ENCODE assay signal across 8 cellular contexts in the genomic region with DNA sequence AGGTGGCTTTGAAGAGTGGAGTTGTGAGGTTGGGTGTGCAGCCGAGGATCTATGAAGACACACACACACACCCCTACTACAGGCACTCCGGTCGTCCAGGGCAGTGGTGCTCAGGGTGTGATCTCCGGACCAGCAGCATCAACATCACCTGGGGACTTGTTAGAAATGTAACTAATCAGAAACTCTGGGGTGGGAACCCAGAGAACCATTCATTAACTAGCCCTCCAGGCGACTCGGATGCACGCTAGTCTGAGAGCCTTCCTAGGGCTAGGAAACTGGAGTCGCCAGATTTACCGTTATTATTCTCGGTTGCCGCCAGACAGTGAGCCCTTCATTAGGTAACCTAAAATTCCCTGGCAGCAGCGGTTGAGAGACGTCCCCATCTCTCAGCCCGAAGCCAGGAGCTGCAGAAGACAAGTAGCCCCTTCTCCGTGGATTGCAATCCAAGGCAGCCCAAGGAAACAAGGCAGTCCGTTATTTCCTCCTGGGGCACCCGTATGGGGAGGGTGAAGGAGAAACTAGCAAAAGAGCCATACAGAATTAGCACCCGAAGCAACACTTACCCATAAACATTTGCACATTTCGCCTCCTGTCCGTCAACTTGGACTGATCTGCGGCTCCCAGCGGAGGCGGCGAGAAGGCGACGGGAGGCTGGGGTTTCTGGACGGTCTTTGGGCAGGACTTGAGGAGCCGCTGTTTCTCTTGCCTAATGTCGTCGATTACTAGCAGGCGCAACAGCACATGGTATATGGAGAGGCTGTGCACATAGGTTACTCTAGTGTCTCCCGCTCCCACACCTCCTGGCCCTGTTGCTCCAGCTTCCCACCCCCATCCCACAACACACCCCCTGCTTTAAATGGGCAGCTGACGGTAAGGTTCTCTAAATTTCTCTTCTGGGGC. TPM values are rescaled to one million over a fixed set of nuclear protein-coding genes. Genes with fewer than 3 reads are reported as not detected.
DNase-seq lines count a peak whose midpoint lies in the region; ATAC-seq and TF ChIP-seq lines count a peak whose summit lies in the region.

No MANE protein-coding gene starts in this region.

- no peaks in the 10 kb centered on the region for H3K36me3 ChIP-seq in hepatocyte (replicated peaks; ENCODE audit: insufficient read depth, low read depth)
- peaks cover 0 to 6% (median under 1%) of the 10 kb centered on the region in 4 donors for H3K36me3 ChIP-seq in sigmoid colon

- peak overlapping the region; percentile 29 for H2AFZ ChIP-seq in hepatocyte

- peaks cover 31% of the 10 kb centered on the region for H3K4me1 Mint-ChIP-seq in CD14-positive monocyte
- peaks cover 22% of the 10 kb centered on the region for H3K4me1 Mint-ChIP-seq in activated naive CD8-positive, alpha-beta T cell treated with anti-CD3 and anti-CD28 coated beads, Interleukin-2, amount 10 ng/mL, durations not matched to agents 7 days and 5 days

- POLR2A ChIA-PET in activated naive CD8-positive, alpha-beta T cell treated with anti-CD3 and anti-CD28 coated beads, Interleukin-2, amount 10 ng/mL, durations not matched to agents 7 days and 5 days (lab: Charles Lee): no interaction called here

- H3K4me2 ChIP-seq in hepatocyte: peak overlapping the region; percentile 95

- WGBS in hepatocyte (ENCODE audit: low lambda C conversion rate, missing lambda C conversion rate): 3% methylated on average over 33 of the region's 33 CpGs
- WGBS in sigmoid colon, 2 donors: 4 to 6% methylated on average over 33 of the region's 33 CpGs

- intact Hi-C loops in CD14-positive monocyte (cut with micrococcal nuclease) (no loop called here), sigmoid colon (cut with DNase I) (loop anchor here (10.0 kb wide), 1 partner anchor 633 kb away; no protein-coding TSS in a partner anchor)

- no peaks in the 10 kb centered on the region for H4K20me1 ChIP-seq in hepatocyte (ENCODE audit: insufficient read depth, poor library complexity, severe bottlenecking)

- H3K27ac ChIP-seq in hepatocyte: peak overlapping the region; percentile 90
- H3K27ac ChIP-seq in sigmoid colon: peak overlapping the region; percentile 96 to 99 (median 98)

- peaks cover 65 to 82% (median 67%) of the 10 kb centered on the region in 3 donors for H3K27me3 Mint-ChIP-seq in CD14-positive monocyte (ENCODE audit: low read depth in 3 of 3)
- peaks cover 76% of the 10 kb centered on the region for H3K27me3 Mint-ChIP-seq in activated naive CD8-positive, alpha-beta T cell treated with anti-CD3 and anti-CD28 coated beads, Interleukin-2, amount 10 ng/mL, durations not matched to agents 7 days and 5 days

- no peaks in the 10 kb centered on the region for H3K9me2 ChIP-seq in hepatocyte (replicated peaks; ENCODE audit: insufficient read depth)

- H3K79me2 ChIP-seq in hepatocyte: peaks cover 7% of the 10 kb centered on the region

- TF ChIP-seq POLR2A in sigmoid colon (IDR thresholded peaks at IDR 0.05): no peak

- TF ChIP-seq EP300 in sigmoid colon (IDR thresholded peaks at IDR 0.05): no peak

- peak overlapping the region; percentile 61 to 90 for H3K4me3 Mint-ChIP-seq in CD14-positive monocyte
- H3K4me3 Mint-ChIP-seq in activated naive CD8-positive, alpha-beta T cell treated with anti-CD3 and anti-CD28 coated beads, Interleukin-2, amount 10 ng/mL, durations not matched to agents 7 days and 5 days: peak overlapping the region; percentile 60

- peaks cover 0 to 17% (median 4%) of the 10 kb centered on the region in 7 donors for H3K9me3 Mint-ChIP-seq in CD14-positive monocyte
- no peaks in the 10 kb centered on the region for H3K9me3 Mint-ChIP-seq in activated naive CD8-positive, alpha-beta T cell treated with anti-CD3 and anti-CD28 coated beads, Interleukin-2, amount 10 ng/mL, durations not matched to agents 7 days and 5 days

- no peak overlapping the region for H3K27ac Mint-ChIP-seq in CD14-positive monocyte
- H3K27ac Mint-ChIP-seq in activated naive CD8-positive, alpha-beta T cell treated with anti-CD3 and anti-CD28 coated beads, Interleukin-2, amount 10 ng/mL, durations not matched to agents 7 days and 5 days: no peak overlapping the region

- TF ChIP-seq CTCF in CD14-positive monocyte (IDR thresholded peaks at IDR 0.05) (no peak), hepatocyte (IDR thresholded peaks at IDR 0.05; ENCODE audit: poor library complexity) (no peak), sigmoid colon (IDR thresholded peaks at IDR 0.05) (no peak)

- ATAC-seq in GM19395 (IDR thresholded peaks at IDR 0.05; ENCODE audit: unreplicated experiment) (peak; percentile 34), HG03460 (IDR thresholded peaks at IDR 0.05; ENCODE audit: unreplicated experiment) (peak; percentile 17)
- no peak for ATAC-seq in activated naive CD8-positive, alpha-beta T cell treated with anti-CD3 and anti-CD28 coated beads, Interleukin-2, amount 10 ng/mL, durations not matched to agents 7 days and 5 days (ENCODE audit: low read depth)

- H3K36me3 Mint-ChIP-seq in CD14-positive monocyte: peaks cover 0 to 2% of the 10 kb centered on the region in 2 donors
- H3K36me3 Mint-ChIP-seq in activated naive CD8-positive, alpha-beta T cell treated with anti-CD3 and anti-CD28 coated beads, Interleukin-2, amount 10 ng/mL, durations not matched to agents 7 days and 5 days: no peaks in the 10 kb centered on the region

- H3K4me1 ChIP-seq in hepatocyte (ENCODE audit: insufficient read depth): peaks cover 20% of the 10 kb centered on the region
- peaks cover 0 to 39% (median 33%) of the 10 kb centered on the region in 4 donors for H3K4me1 ChIP-seq in sigmoid colon

- H3K27me3 ChIP-seq in hepatocyte (peaks cover 11% of the 10 kb centered on the region), sigmoid colon (no peaks in the 10 kb centered on the region)

- no peak for DNase-seq in CD14-positive monocyte (ENCODE audit: low spot score)
- DNase-seq in activated naive CD8-positive, alpha-beta T cell treated with anti-CD3 and anti-CD28 coated beads, Interleukin-2, amount 10 ng/mL, durations not matched to agents 7 days and 5 days: peak; percentile 38
- DNase-seq in hepatocyte (ENCODE audit: low spot score): peak; percentile 65
- DNase-seq in sigmoid colon: peak; percentile 77
- no peak for DNase-seq in HPDE6-E6E7 (ENCODE audit: extremely low spot score)
- DNase-seq in activated gamma-delta T cell treated with Interleukin-2 at 50 U/mL for 16 hours: no peak

- peak overlapping the region; percentile 92 for H3K4me3 ChIP-seq in hepatocyte
- peak overlapping the region; percentile 67 to 84 (median 75) for H3K4me3 ChIP-seq in sigmoid colon

- H3K9me3 ChIP-seq in hepatocyte (ENCODE audit: low read depth) (no peaks in the 10 kb centered on the region), sigmoid colon (no peaks in the 10 kb centered on the region)

RNA-seq across cellular contexts. Expression of a gene that starts 2.9 kb away (rescaled TPM):
- polyA plus RNA-seq in CD14-positive monocyte: not detected
- not detected for total RNA-seq in activated naive CD8-positive, alpha-beta T cell treated with anti-CD3 and anti-CD28 coated beads, Interleukin-2, amount 10 ng/mL, durations not matched to agents 7 days and 5 days
- 58.6 and 84.1 TPM in 2 replicates for total RNA-seq in hepatocyte
- 364 and 380 TPM in 2 replicates for polyA plus RNA-seq in hepatocyte
- 100 to 1,000 TPM in 2 of 4 donors, 10 to 100 TPM in 2; 28.2 to 150 (median 104) TPM for total RNA-seq in sigmoid colon
- polyA plus RNA-seq in sigmoid colon: 10 to 100 TPM in 2 of 3 donors, 1 to 10 TPM in 1; 3.9 to 79.5 (median 22.8) TPM

Comparison
In these comparisons a context has a peak if more than half of its experiments do, and no peak if none do; other contexts are left out.
1. DNase-seq: peak in activated naive CD8-positive, alpha-beta T cell treated with anti-CD3 and anti-CD28 coated beads, Interleukin-2, amount 10 ng/mL, durations not matched to agents 7 days and 5 days (single experiment), hepatocyte (single experiment) and sigmoid colon (single experiment); none in CD14-positive monocyte (single experiment), HPDE6-E6E7 (single experiment) and activated gamma-delta T cell treated with Interleukin-2 at 50 U/mL for 16 hours (single experiment).
2. RNA of a gene that starts 2.9 kb away (total RNA-seq): 28.2 to 150 TPM in sigmoid colon and 58.6 to 84.1 TPM in hepatocyte; not detected in activated naive CD8-positive, alpha-beta T cell treated with anti-CD3 and anti-CD28 coated beads, Interleukin-2, amount 10 ng/mL, durations not matched to agents 7 days and 5 days; every median in the first group is over 10 times any median in the second.